ENCODE assay signal across 1 cellular context in the genomic region with DNA sequence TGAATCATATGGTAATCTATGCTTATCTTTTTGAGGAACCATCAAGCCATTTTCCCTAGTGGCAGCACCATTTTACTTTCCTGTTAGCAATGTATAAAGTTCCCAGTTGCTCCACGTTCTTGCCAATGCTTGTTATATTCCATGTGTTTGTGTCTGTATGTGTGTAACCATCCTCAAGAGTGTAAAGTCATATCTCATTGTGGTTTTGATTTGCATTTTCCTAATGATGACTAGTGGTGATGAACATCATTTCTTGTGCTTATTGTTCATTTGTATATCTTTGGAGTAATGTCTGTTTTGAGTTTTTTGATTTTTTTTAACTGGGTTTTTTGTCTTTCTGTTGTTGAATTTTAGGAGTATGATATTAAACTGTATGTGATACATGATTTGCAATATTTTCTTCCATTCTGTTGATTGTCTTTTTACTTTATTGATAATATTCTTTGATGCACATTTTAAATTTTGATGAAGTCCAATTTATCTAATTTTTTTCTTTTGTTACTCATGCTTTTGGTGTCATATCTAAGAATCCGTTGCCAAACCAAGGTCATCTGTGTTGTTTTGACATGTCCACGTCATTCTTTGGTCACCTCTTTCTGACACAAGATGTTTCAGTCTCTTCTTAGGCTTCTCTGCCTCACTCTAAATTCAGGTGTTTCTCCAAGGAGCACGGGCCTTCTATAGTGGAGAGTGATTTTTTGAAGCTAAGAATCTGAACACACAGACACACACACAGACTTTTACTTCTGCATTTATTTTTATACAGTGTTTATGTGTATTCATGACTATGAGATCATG.
TF ChIP-seq lines count a peak whose summit lies in the region.

No MANE protein-coding gene starts in this region.

TF ChIP-seq in WTC11, 78 proteins besides CTCF, POLR2A, EP300 and RAD21 (continued from another document):
- TF ChIP-seq, protein P1, sequence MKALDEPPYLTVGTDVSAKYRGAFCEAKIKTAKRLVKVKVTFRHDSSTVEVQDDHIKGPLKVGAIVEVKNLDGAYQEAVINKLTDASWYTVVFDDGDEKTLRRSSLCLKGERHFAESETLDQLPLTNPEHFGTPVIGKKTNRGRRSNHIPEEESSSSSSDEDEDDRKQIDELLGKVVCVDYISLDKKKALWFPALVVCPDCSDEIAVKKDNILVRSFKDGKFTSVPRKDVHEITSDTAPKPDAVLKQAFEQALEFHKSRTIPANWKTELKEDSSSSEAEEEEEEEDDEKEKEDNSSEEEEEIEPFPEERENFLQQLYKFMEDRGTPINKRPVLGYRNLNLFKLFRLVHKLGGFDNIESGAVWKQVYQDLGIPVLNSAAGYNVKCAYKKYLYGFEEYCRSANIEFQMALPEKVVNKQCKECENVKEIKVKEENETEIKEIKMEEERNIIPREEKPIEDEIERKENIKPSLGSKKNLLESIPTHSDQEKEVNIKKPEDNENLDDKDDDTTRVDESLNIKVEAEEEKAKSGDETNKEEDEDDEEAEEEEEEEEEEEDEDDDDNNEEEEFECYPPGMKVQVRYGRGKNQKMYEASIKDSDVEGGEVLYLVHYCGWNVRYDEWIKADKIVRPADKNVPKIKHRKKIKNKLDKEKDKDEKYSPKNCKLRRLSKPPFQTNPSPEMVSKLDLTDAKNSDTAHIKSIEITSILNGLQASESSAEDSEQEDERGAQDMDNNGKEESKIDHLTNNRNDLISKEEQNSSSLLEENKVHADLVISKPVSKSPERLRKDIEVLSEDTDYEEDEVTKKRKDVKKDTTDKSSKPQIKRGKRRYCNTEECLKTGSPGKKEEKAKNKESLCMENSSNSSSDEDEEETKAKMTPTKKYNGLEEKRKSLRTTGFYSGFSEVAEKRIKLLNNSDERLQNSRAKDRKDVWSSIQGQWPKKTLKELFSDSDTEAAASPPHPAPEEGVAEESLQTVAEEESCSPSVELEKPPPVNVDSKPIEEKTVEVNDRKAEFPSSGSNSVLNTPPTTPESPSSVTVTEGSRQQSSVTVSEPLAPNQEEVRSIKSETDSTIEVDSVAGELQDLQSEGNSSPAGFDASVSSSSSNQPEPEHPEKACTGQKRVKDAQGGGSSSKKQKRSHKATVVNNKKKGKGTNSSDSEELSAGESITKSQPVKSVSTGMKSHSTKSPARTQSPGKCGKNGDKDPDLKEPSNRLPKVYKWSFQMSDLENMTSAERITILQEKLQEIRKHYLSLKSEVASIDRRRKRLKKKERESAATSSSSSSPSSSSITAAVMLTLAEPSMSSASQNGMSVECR (CRISPR knock-in tag; IDR thresholded peaks at IDR 0.05; ENCODE audit: borderline replicate concordance): no peak
- TF ChIP-seq, protein P2, sequence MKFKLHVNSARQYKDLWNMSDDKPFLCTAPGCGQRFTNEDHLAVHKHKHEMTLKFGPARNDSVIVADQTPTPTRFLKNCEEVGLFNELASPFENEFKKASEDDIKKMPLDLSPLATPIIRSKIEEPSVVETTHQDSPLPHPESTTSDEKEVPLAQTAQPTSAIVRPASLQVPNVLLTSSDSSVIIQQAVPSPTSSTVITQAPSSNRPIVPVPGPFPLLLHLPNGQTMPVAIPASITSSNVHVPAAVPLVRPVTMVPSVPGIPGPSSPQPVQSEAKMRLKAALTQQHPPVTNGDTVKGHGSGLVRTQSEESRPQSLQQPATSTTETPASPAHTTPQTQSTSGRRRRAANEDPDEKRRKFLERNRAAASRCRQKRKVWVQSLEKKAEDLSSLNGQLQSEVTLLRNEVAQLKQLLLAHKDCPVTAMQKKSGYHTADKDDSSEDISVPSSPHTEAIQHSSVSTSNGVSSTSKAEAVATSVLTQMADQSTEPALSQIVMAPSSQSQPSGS (CRISPR knock-in tag; IDR thresholded peaks at IDR 0.05; ENCODE audit: borderline replicate concordance, low read depth): no peak
- TF ChIP-seq, protein P3, sequence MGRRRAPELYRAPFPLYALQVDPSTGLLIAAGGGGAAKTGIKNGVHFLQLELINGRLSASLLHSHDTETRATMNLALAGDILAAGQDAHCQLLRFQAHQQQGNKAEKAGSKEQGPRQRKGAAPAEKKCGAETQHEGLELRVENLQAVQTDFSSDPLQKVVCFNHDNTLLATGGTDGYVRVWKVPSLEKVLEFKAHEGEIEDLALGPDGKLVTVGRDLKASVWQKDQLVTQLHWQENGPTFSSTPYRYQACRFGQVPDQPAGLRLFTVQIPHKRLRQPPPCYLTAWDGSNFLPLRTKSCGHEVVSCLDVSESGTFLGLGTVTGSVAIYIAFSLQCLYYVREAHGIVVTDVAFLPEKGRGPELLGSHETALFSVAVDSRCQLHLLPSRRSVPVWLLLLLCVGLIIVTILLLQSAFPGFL (CRISPR knock-in tag; IDR thresholded peaks at IDR 0.05; ENCODE audit: borderline replicate concordance): no peak
- no peak for TF ChIP-seq ZNF232 (CRISPR knock-in tag; IDR thresholded peaks at IDR 0.05)
- no peak for TF ChIP-seq CREB1 (CRISPR knock-in tag; IDR thresholded peaks at IDR 0.05)
- TF ChIP-seq IRF2 (CRISPR knock-in tag; IDR thresholded peaks at IDR 0.05; ENCODE audit: borderline replicate concordance, low read depth): no peak
- no peak for TF ChIP-seq CREM (CRISPR knock-in tag; IDR thresholded peaks at IDR 0.05)
- no peak for TF ChIP-seq RORB (CRISPR knock-in tag; IDR thresholded peaks at IDR 0.05)
- TF ChIP-seq MYBL2 (CRISPR knock-in tag; IDR thresholded peaks at IDR 0.05): no peak
- TF ChIP-seq ELF4 (CRISPR knock-in tag; IDR thresholded peaks at IDR 0.05; ENCODE audit: low read depth): no peak
- no peak for TF ChIP-seq RELA (CRISPR knock-in tag; IDR thresholded peaks at IDR 0.05; ENCODE audit: borderline replicate concordance)
- TF ChIP-seq ZNF671 (CRISPR knock-in tag; IDR thresholded peaks at IDR 0.05): no peak
- TF ChIP-seq, protein P4, sequence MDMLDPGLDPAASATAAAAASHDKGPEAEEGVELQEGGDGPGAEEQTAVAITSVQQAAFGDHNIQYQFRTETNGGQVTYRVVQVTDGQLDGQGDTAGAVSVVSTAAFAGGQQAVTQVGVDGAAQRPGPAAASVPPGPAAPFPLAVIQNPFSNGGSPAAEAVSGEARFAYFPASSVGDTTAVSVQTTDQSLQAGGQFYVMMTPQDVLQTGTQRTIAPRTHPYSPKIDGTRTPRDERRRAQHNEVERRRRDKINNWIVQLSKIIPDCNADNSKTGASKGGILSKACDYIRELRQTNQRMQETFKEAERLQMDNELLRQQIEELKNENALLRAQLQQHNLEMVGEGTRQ (CRISPR knock-in tag; IDR thresholded peaks at IDR 0.05): no peak
- no peak for TF ChIP-seq SMAD3 (CRISPR knock-in tag; IDR thresholded peaks at IDR 0.05; ENCODE audit: borderline replicate concordance)
- TF ChIP-seq NFATC4 (CRISPR knock-in tag; IDR thresholded peaks at IDR 0.05): no peak
- TF ChIP-seq, protein P5, sequence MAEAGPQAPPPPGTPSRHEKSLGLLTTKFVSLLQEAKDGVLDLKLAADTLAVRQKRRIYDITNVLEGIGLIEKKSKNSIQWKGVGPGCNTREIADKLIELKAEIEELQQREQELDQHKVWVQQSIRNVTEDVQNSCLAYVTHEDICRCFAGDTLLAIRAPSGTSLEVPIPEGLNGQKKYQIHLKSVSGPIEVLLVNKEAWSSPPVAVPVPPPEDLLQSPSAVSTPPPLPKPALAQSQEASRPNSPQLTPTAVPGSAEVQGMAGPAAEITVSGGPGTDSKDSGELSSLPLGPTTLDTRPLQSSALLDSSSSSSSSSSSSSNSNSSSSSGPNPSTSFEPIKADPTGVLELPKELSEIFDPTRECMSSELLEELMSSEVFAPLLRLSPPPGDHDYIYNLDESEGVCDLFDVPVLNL (CRISPR knock-in tag; IDR thresholded peaks at IDR 0.05; ENCODE audit: borderline replicate concordance, low read depth): no peak
